Comparison of ENCODE assay signal across 1 cellular context in genomic region chr1:15430787-15431570, GRCh38.
TF ChIP-seq lines count a peak whose summit lies in the region.

No MANE protein-coding gene starts in this region.

TF ChIP-seq in H1, 55 proteins besides CTCF, POLR2A, EP300 and RAD21:
- peak in 1 of 2 experiments; percentile 43; a peak in 1 of 4 replicates for TF ChIP-seq SIN3A (conservative IDR thresholded peaks at IDR 0.05 in 1 of 2, IDR thresholded peaks at IDR 0.05 in 1 of 2; ENCODE audit: low read depth in 1 of 2, low read length in 2 of 2)
- TF ChIP-seq KDM1A (IDR thresholded peaks at IDR 0.05; ENCODE audit: borderline replicate concordance, low read length), result no peak
- TF ChIP-seq CBX8 (IDR thresholded peaks at IDR 0.05; ENCODE audit: borderline replicate concordance, low read depth, low read length), result no peak
- no peak for TF ChIP-seq EGR1 (IDR thresholded peaks at IDR 0.05; ENCODE audit: borderline replicate concordance, low read depth, low read length)
- TF ChIP-seq CEBPB (IDR thresholded peaks at IDR 0.05; ENCODE audit: low read depth, low read length), result no peak
- no peak for TF ChIP-seq KDM4A (IDR thresholded peaks at IDR 0.05; ENCODE audit: low read depth, low read length, severe bottlenecking)
- TF ChIP-seq MAX (IDR thresholded peaks at IDR 0.05), result peak; percentile 40
